In the genomic region with DNA sequence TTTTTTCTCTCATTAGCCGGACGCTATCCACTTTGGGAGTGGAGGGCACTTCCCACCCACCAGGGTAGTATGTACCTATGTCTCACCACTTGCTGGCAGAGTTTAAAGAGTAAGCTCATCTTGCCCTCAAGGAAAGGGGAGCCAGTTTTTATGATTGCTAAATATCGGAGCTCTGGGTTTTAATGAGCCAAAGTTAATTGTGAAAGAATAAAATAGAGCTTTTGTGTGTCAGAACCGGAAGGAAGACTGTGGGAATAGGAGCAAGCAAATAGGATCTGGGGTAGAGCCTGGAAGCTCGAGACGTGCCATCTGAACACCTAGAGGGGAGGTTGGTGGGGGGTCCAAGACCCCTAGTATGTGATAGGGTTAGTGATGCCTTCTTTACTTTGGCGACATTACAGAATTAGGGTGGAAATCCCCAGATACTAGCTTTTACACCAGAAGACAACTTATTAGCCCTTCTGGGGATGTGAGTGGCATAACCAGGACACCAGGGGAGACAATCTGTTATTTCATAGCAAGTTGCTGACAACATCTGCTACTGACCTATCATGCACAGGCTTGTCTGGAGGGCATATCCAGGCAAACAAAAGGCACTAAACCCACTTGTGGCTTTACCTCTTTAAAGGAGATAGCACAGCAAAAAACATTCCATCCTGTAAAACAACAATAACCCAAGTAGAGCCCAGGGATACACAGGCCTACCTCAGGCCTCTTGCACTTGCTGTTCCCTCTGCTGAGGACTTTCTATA, we compare ENCODE assay signal across 30 cellular contexts.
"Had no signal": no experiment of that assay in that cellular context is flagged by ENCODE, and none has a peak within 500 bp of the region (broad histone marks: within the 10 kb centered on the region; RNA-seq: fewer than 3 reads in every experiment).

No MANE protein-coding gene starts in this region.

- H3K4me1 Mint-ChIP-seq: activated CD4-positive, alpha-beta memory T cell treated with anti-CD3 and anti-CD28 coated beads, Interleukin-2, amount 10 ng/mL, durations not matched to agents 7 days and 5 days; activated CD4-positive, alpha-beta T cell treated with anti-CD3 and anti-CD28 coated beads, Interleukin-2, amount 10 ng/mL, durations not matched to agents 24 days and 14 days; activated T-helper 17 cell treated with anti-CD3 and anti-CD28 coated beads, Interleukin-2, amount 50 U/mL, for 72 hours; central memory CD8-positive, alpha-beta T cell; mesothelial cell of epicardium; naive B cell; nephron progenitor cell; stimulated activated effector memory CD8-positive, alpha-beta T cell treated with anti-CD3 and anti-CD28 coated beads, Interleukin-12 subunit alpha, Interleukin-12 subunit beta, amount 100 ng/mL, for 72 hours had no signal

- H3K36me3 Mint-ChIP-seq: mesothelial cell of epicardium; stimulated activated effector memory CD8-positive, alpha-beta T cell treated with anti-CD3 and anti-CD28 coated beads, Interleukin-12 subunit alpha, Interleukin-12 subunit beta, amount 100 ng/mL, for 72 hours had no signal

- DNase-seq: activated CD4-positive, alpha-beta memory T cell treated with anti-CD3 and anti-CD28 coated beads, Interleukin-2, amount 10 ng/mL, durations not matched to agents 7 days and 5 days; activated CD4-positive, alpha-beta T cell treated with anti-CD3 and anti-CD28 coated beads, Interleukin-2, amount 10 ng/mL, durations not matched to agents 24 days and 14 days; activated CD4-positive, CD25-positive, alpha-beta regulatory T cell treated with anti-CD3 and anti-CD28 coated beads, Interleukin-2, amount 50 U/mL, for 72 hours; activated CD8-positive, alpha-beta memory T cell treated with anti-CD3 and anti-CD28 coated beads, Interleukin-2, amount 50 U/mL, for 48 hours; activated gamma-delta T cell treated with Interleukin-2 at 50 U/mL for 16 hours; activated naive CD4-positive, alpha-beta T cell treated with anti-CD3 and anti-CD28 coated beads, Interleukin-2, amount 50 U/mL, for 16 hours; activated T-cell treated with anti-CD3 and anti-CD28 coated beads, Interleukin-2, amount 50 U/mL, for 24 hours; amniotic stem cell; brain microvascular endothelial cell; dermis blood vessel endothelial cell; effector CD4-positive, alpha-beta T cell; hippocampal formation; kidney; left colon; naive B cell; nephron progenitor cell; ovary; retina; sigmoid colon; small intestine; stimulated activated CD4-positive, alpha-beta T cell treated with anti-CD3 and anti-CD28 coated beads, Interleukin-4, amount 100 ng/mL, for 24 hours; stomach; T-helper 17 cell; T1000 had no signal

- H3K27me3 Mint-ChIP-seq: activated CD4-positive, alpha-beta T cell treated with anti-CD3 and anti-CD28 coated beads, Interleukin-2, amount 10 ng/mL, durations not matched to agents 24 days and 14 days had no signal

- H3K4me3 Mint-ChIP-seq: activated CD4-positive, alpha-beta memory T cell treated with anti-CD3 and anti-CD28 coated beads, Interleukin-2, amount 10 ng/mL, durations not matched to agents 7 days and 5 days; activated CD4-positive, alpha-beta T cell treated with anti-CD3 and anti-CD28 coated beads, Interleukin-2, amount 10 ng/mL, durations not matched to agents 24 days and 14 days; activated T-cell treated with anti-CD3 and anti-CD28 coated beads, Interleukin-2, amount 50 U/mL, for 24 hours; activated T-helper 17 cell treated with anti-CD3 and anti-CD28 coated beads, Interleukin-2, amount 50 U/mL, for 72 hours; central memory CD8-positive, alpha-beta T cell; mesothelial cell of epicardium; naive B cell; nephron progenitor cell; stimulated activated effector memory CD8-positive, alpha-beta T cell treated with anti-CD3 and anti-CD28 coated beads, Interleukin-12 subunit alpha, Interleukin-12 subunit beta, amount 100 ng/mL, for 72 hours; T-helper 17 cell had no signal

- H3K27ac ChIP-seq: brain microvascular endothelial cell, neutrophil, ovary, sigmoid colon, stomach, tibial nerve had no signal

- H3K9me3 Mint-ChIP-seq: activated CD4-positive, alpha-beta memory T cell treated with anti-CD3 and anti-CD28 coated beads, Interleukin-2, amount 10 ng/mL, durations not matched to agents 7 days and 5 days; activated CD4-positive, alpha-beta T cell treated with anti-CD3 and anti-CD28 coated beads, Interleukin-2, amount 10 ng/mL, durations not matched to agents 24 days and 14 days; activated T-cell treated with anti-CD3 and anti-CD28 coated beads, Interleukin-2, amount 50 U/mL, for 24 hours; activated T-helper 17 cell treated with anti-CD3 and anti-CD28 coated beads, Interleukin-2, amount 50 U/mL, for 72 hours; central memory CD8-positive, alpha-beta T cell; mesothelial cell of epicardium; nephron progenitor cell; stimulated activated effector memory CD8-positive, alpha-beta T cell treated with anti-CD3 and anti-CD28 coated beads, Interleukin-12 subunit alpha, Interleukin-12 subunit beta, amount 100 ng/mL, for 72 hours had no signal

- H3K27ac Mint-ChIP-seq: activated CD4-positive, alpha-beta memory T cell treated with anti-CD3 and anti-CD28 coated beads, Interleukin-2, amount 10 ng/mL, durations not matched to agents 7 days and 5 days; activated CD4-positive, alpha-beta T cell treated with anti-CD3 and anti-CD28 coated beads, Interleukin-2, amount 10 ng/mL, durations not matched to agents 24 days and 14 days; activated T-cell treated with anti-CD3 and anti-CD28 coated beads, Interleukin-2, amount 50 U/mL, for 24 hours; activated T-helper 17 cell treated with anti-CD3 and anti-CD28 coated beads, Interleukin-2, amount 50 U/mL, for 72 hours; mesothelial cell of epicardium; naive B cell; nephron progenitor cell; stimulated activated effector memory CD8-positive, alpha-beta T cell treated with anti-CD3 and anti-CD28 coated beads, Interleukin-12 subunit alpha, Interleukin-12 subunit beta, amount 100 ng/mL, for 72 hours; T-helper 17 cell had no signal
